ENCODE assay signal across 10 cellular contexts in genomic region chr11:119306373-119306890, GRCh38. TPM values are rescaled to one million over a fixed set of nuclear protein-coding genes. Genes with fewer than 3 reads are reported as not detected.
A peak's percentile ranks its signal among the peaks of the same experiment; 100 is the strongest.
DNase-seq lines count a peak whose midpoint lies in the region; ATAC-seq and TF ChIP-seq lines count a peak whose summit lies in the region.
"Had no signal": no experiment of that assay in that cellular context is flagged by ENCODE, and none has a peak within 500 bp of the region (broad histone marks: within the 10 kb centered on the region; RNA-seq: fewer than 3 reads in every experiment).

No MANE protein-coding gene starts in this region.

- peaks cover 6 to 45% (median 20%) of the 10 kb centered on the region in 3 donors for H3K4me1 ChIP-seq in esophagus squamous epithelium
- peaks cover 14% of the 10 kb centered on the region for H3K4me1 ChIP-seq in smooth muscle cell (ENCODE audit: low read depth)

- no peak for TF ChIP-seq POLR2A in esophagus squamous epithelium (IDR thresholded peaks at IDR 0.05)

- H3K4me2 ChIP-seq in smooth muscle cell: no peak overlapping the region

- ATAC-seq in HG03571 (IDR thresholded peaks at IDR 0.05; ENCODE audit: unreplicated experiment): no peak
- ATAC-seq: stimulated activated naive B cell treated with anti-CD40 and anti-IgM and Interleukin-4, amounts not matched to agents 10 μg/mL and 1 μg/mL and 100 μg/mL, for 72 hours had no signal

- H3K4me3 Mint-ChIP-seq in progenitor cell of endocrine pancreas (ENCODE audit: low read depth): no peak overlapping the region
- H3K4me3 Mint-ChIP-seq: stimulated activated naive B cell treated with anti-CD40 and anti-IgM and Interleukin-4, amounts not matched to agents 10 μg/mL and 1 μg/mL and 100 μg/mL, for 72 hours had no signal

- peaks cover 7% of the 10 kb centered on the region for H3K36me3 Mint-ChIP-seq in progenitor cell of endocrine pancreas (ENCODE audit: insufficient read depth)

- no peaks in the 10 kb centered on the region for H4K20me1 ChIP-seq in smooth muscle cell (ENCODE audit: low read depth)

- TF ChIP-seq CTCF in esophagus squamous epithelium (IDR thresholded peaks at IDR 0.05) (no peak), smooth muscle cell (IDR thresholded peaks at IDR 0.05; ENCODE audit: borderline replicate concordance, insufficient read depth, poor library complexity, severe bottlenecking) (no peak), progenitor cell of endocrine pancreas (IDR thresholded peaks at IDR 0.05; ENCODE audit: unreplicated experiment) (no peak)

- H3K27me3 Mint-ChIP-seq in progenitor cell of endocrine pancreas: no peaks in the 10 kb centered on the region
- H3K27me3 Mint-ChIP-seq: stimulated activated naive B cell treated with anti-CD40 and anti-IgM and Interleukin-4, amounts not matched to agents 10 μg/mL and 1 μg/mL and 100 μg/mL, for 72 hours had no signal

- H3K79me2 ChIP-seq in smooth muscle cell (ENCODE audit: low read depth): no peaks in the 10 kb centered on the region

- H2AFZ ChIP-seq in smooth muscle cell (ENCODE audit: low read depth): no peak overlapping the region

- 43 to 83% methylated on average over 3 to 4 of the region's 5 CpGs for WGBS in esophagus squamous epithelium, 2 donors
- 82% methylated on average over 5 of the region's 5 CpGs for WGBS in smooth muscle cell (ENCODE audit: low lambda C conversion rate)

- H3K36me3 ChIP-seq in esophagus squamous epithelium (peaks cover 0 to 81% (median 6%) of the 10 kb centered on the region in 3 donors), smooth muscle cell (ENCODE audit: low read depth) (no peaks in the 10 kb centered on the region)

- H3K9me3 Mint-ChIP-seq in progenitor cell of endocrine pancreas (ENCODE audit: low read depth): no peaks in the 10 kb centered on the region
- H3K9me3 Mint-ChIP-seq: stimulated activated naive B cell treated with anti-CD40 and anti-IgM and Interleukin-4, amounts not matched to agents 10 μg/mL and 1 μg/mL and 100 μg/mL, for 72 hours had no signal

- H3K27ac ChIP-seq in esophagus squamous epithelium: peak overlapping the region; percentile 46 to 78 (median 73)
- peak overlapping the region; percentile 9 for H3K27ac ChIP-seq in smooth muscle cell (ENCODE audit: low read depth)

- H3K9ac ChIP-seq in smooth muscle cell (ENCODE audit: low read depth): no peak overlapping the region

- intact Hi-C loops in esophagus squamous epithelium (cut with DNase I): no loop called here

- H3K4me3 ChIP-seq in esophagus squamous epithelium (no peak overlapping the region), smooth muscle cell (no peak overlapping the region)

- H3K27me3 ChIP-seq in esophagus squamous epithelium (no peaks in the 10 kb centered on the region), smooth muscle cell (ENCODE audit: low read depth) (no peaks in the 10 kb centered on the region)

- no peaks in the 10 kb centered on the region for H3K9me3 ChIP-seq in esophagus squamous epithelium
- no peaks in the 10 kb centered on the region for H3K9me3 ChIP-seq in smooth muscle cell (replicated peaks; ENCODE audit: low read depth)

- no peaks in the 10 kb centered on the region for H3K4me1 Mint-ChIP-seq in progenitor cell of endocrine pancreas (ENCODE audit: low read depth)
- H3K4me1 Mint-ChIP-seq: stimulated activated naive B cell treated with anti-CD40 and anti-IgM and Interleukin-4, amounts not matched to agents 10 μg/mL and 1 μg/mL and 100 μg/mL, for 72 hours had no signal

- H3K27ac Mint-ChIP-seq in progenitor cell of endocrine pancreas: no peak overlapping the region
- H3K27ac Mint-ChIP-seq: stimulated activated naive B cell treated with anti-CD40 and anti-IgM and Interleukin-4, amounts not matched to agents 10 μg/mL and 1 μg/mL and 100 μg/mL, for 72 hours had no signal

- no peaks in the 10 kb centered on the region for H3F3A ChIP-seq in smooth muscle cell (ENCODE audit: low read depth)

- DNase-seq in HT1080 (ENCODE audit: low read depth) (peak; percentile 32), esophagus squamous epithelium (lab: John Stamatoyannopoulos, UW) (no peak), smooth muscle cell (lab: John Stamatoyannopoulos, UW; ENCODE audit: unreplicated experiment) (no peak), anterior cingulate cortex (lab: John Stamatoyannopoulos, UW) (no peak), progenitor cell of endocrine pancreas (ENCODE audit: low spot score, unreplicated experiment) (no peak), D341Med (ENCODE audit: low spot score) (no peak)
- DNase-seq in activated CD8-positive, alpha-beta memory T cell treated with anti-CD3 and anti-CD28 coated beads for 24 hours: peak; percentile 73
- DNase-seq: amniotic stem cell; stimulated activated naive B cell treated with anti-CD40 and anti-IgM and Interleukin-4, amounts not matched to agents 10 μg/mL and 1 μg/mL and 100 μg/mL, for 72 hours had no signal

RNA-seq across cellular contexts. Expression of gene MCAM, which starts 10.5 kb away (rescaled TPM):
- total RNA-seq in HT1080 (2014; rRNA removed; shearing (Covaris generic)): 365 and 377 TPM in 2 replicates
- polyA plus RNA-seq in HT1080 (2015; cell fraction: cytosol; rRNA removed): 325 and 586 TPM in 2 replicates
- polyA plus RNA-seq in HT1080 (2015; cell fraction: nucleus; rRNA removed): 644 and 847 TPM in 2 replicates
- 100 to 1,000 TPM in 2 of 4 donors, 10 to 100 TPM in 2; 20.8 to 169 (median 80.9) TPM for total RNA-seq in esophagus squamous epithelium
- total RNA-seq in smooth muscle cell: 138 and 160 TPM in 2 replicates
- 30.7 and 32.1 TPM in 2 replicates for polyA plus RNA-seq in smooth muscle cell
- total RNA-seq in progenitor cell of endocrine pancreas: 9.8 and 12.7 TPM in 2 replicates

RNA-seq across cellular contexts. Expression of gene RNF26, which starts 27.9 kb away (rescaled TPM):
- 7.6 and 12.1 TPM in 2 replicates for total RNA-seq in HT1080 (2014; rRNA removed; shearing (Covaris generic))
- polyA plus RNA-seq in HT1080 (2015; cell fraction: cytosol; rRNA removed): 63.9 and 65.4 TPM in 2 replicates
- 28.5 and 31.9 TPM in 2 replicates for polyA plus RNA-seq in HT1080 (2015; cell fraction: nucleus; rRNA removed)
- total RNA-seq in esophagus squamous epithelium (10 to 100 TPM; 10.5 to 17.9 (median 12.2) TPM), smooth muscle cell (14.6 and 16.1 TPM in 2 replicates), progenitor cell of endocrine pancreas (30.3 and 34.2 TPM in 2 replicates)
- polyA plus RNA-seq in smooth muscle cell: 53.3 and 63.1 TPM in 2 replicates

RNA-seq across cellular contexts. Expression of gene C1QTNF5, which starts 34.3 kb away (rescaled TPM):
- total RNA-seq in HT1080 (2014; rRNA removed; shearing (Covaris generic)): 0.96 and 1.8 TPM in 2 replicates
- 0.43 and 0.44 TPM in 2 replicates for polyA plus RNA-seq in HT1080 (2015; cell fraction: cytosol; rRNA removed)
- polyA plus RNA-seq in HT1080 (2015; cell fraction: nucleus; rRNA removed): 0.70 and 1.5 TPM in 2 replicates
- total RNA-seq in esophagus squamous epithelium: 10 to 100 TPM in 2 of 4 donors, 1 to 10 TPM in 2; 5.3 to 18.8 (median 10.3) TPM
- total RNA-seq in smooth muscle cell: 1.4 and 7.0 TPM in 2 replicates
- polyA plus RNA-seq in smooth muscle cell: 5.2 and 7.2 TPM in 2 replicates
- 0.31 and 0.40 TPM in 2 replicates for total RNA-seq in progenitor cell of endocrine pancreas

RNA-seq across cellular contexts. Expression of gene MFRP, which starts 40.1 kb away (rescaled TPM):
- not detected in 2 replicates for total RNA-seq in HT1080 (2014; rRNA removed; shearing (Covaris generic))
- not detected in 2 replicates for polyA plus RNA-seq in HT1080 (2015; cell fraction: cytosol; rRNA removed)
- polyA plus RNA-seq in HT1080 (2015; cell fraction: nucleus; rRNA removed): not detected in 2 replicates
- total RNA-seq in esophagus squamous epithelium (not detected), smooth muscle cell (not detected in 2 replicates), progenitor cell of endocrine pancreas (not detected in 2 replicates)
- not detected in 2 replicates for polyA plus RNA-seq in smooth muscle cell

Comparison
In these comparisons a context has a peak if more than half of its experiments do, and no peak if none do; other contexts are left out.
1. DNase-seq: peak in HT1080 (single experiment) and activated CD8-positive, alpha-beta memory T cell treated with anti-CD3 and anti-CD28 coated beads for 24 hours (single experiment); none in esophagus squamous epithelium (single experiment), smooth muscle cell (single experiment), anterior cingulate cortex (0 of 58), progenitor cell of endocrine pancreas (single experiment) and D341Med (single experiment).